ENCODE assay signal across 23 cellular contexts in genomic region chr6:148855744-148856143, GRCh38.
"Had no signal": no experiment of that assay in that cellular context is flagged by ENCODE, and none has a peak within 500 bp of the region (broad histone marks: within the 10 kb centered on the region; RNA-seq: fewer than 3 reads in every experiment).

No MANE protein-coding gene starts in this region.

- ATAC-seq: body of pancreas; heart right ventricle; lower lobe of right lung; naive thymus-derived CD4-positive, alpha-beta T cell; upper lobe of right lung had no signal

- H3K9me3 ChIP-seq: body of pancreas, heart right ventricle, lower lobe of right lung, sigmoid colon, thyroid gland, upper lobe of right lung had no signal

- H3K36me3 ChIP-seq: cardiac muscle cell, heart right ventricle, lower lobe of right lung, sigmoid colon, thyroid gland, upper lobe of right lung, WERI-Rb-1 had no signal

- H3K4me3 Mint-ChIP-seq: activated naive CD4-positive, alpha-beta T cell treated with anti-CD3 and anti-CD28 coated beads, Interleukin-2, amount 50 U/mL, for 24 hours; activated T-helper 1 cell treated with anti-CD3 and anti-CD28 coated beads, Interleukin-12 subunit alpha, Interleukin-12 subunit beta, Interleukin-2, Interleukin-4 antibody, amounts not matched to agents 30 ng/mL and 10 ng/mL and 1 ng/mL, durations not matched to agents 14 hours and 24 hours and 36 hours; naive thymus-derived CD4-positive, alpha-beta T cell; neural crest cell had no signal

- H3K27ac Mint-ChIP-seq: activated naive CD4-positive, alpha-beta T cell treated with anti-CD3 and anti-CD28 coated beads, Interleukin-2, amount 50 U/mL, for 24 hours; activated T-helper 1 cell treated with anti-CD3 and anti-CD28 coated beads, Interleukin-12 subunit alpha, Interleukin-12 subunit beta, Interleukin-2, Interleukin-4 antibody, amounts not matched to agents 30 ng/mL and 10 ng/mL and 1 ng/mL, durations not matched to agents 14 hours and 24 hours and 36 hours; naive thymus-derived CD4-positive, alpha-beta T cell had no signal

- H3K4me2 ChIP-seq: smooth muscle cell had no signal

- H3K27me3 ChIP-seq: body of pancreas, cardiac muscle cell, heart right ventricle, sigmoid colon, thyroid gland, upper lobe of right lung had no signal

- H3K36me3 Mint-ChIP-seq: activated naive CD4-positive, alpha-beta T cell treated with anti-CD3 and anti-CD28 coated beads, Interleukin-2, amount 50 U/mL, for 24 hours; naive thymus-derived CD4-positive, alpha-beta T cell had no signal

- H3K4me1 Mint-ChIP-seq: activated naive CD4-positive, alpha-beta T cell treated with anti-CD3 and anti-CD28 coated beads, Interleukin-2, amount 50 U/mL, for 24 hours had no signal

- H3K27ac ChIP-seq: body of pancreas, cardiac muscle cell, heart right ventricle, lower lobe of right lung, sigmoid colon, thyroid gland, upper lobe of right lung, WERI-Rb-1 had no signal

- H3K4me1 ChIP-seq: heart right ventricle had no signal

- H3K9me3 Mint-ChIP-seq: activated naive CD4-positive, alpha-beta T cell treated with anti-CD3 and anti-CD28 coated beads, Interleukin-2, amount 50 U/mL, for 24 hours; activated T-helper 1 cell treated with anti-CD3 and anti-CD28 coated beads, Interleukin-12 subunit alpha, Interleukin-12 subunit beta, Interleukin-2, Interleukin-4 antibody, amounts not matched to agents 30 ng/mL and 10 ng/mL and 1 ng/mL, durations not matched to agents 14 hours and 24 hours and 36 hours had no signal

- H3K4me3 ChIP-seq: body of pancreas, cardiac muscle cell, heart right ventricle, lower lobe of right lung, sigmoid colon, smooth muscle cell, thyroid gland, upper lobe of right lung had no signal

- DNase-seq: activated CD4-positive, alpha-beta T cell treated with anti-CD3 and anti-CD28 coated beads for 4 hours; activated CD4-positive, alpha-beta T cell treated with anti-CD3 and anti-CD28 coated beads, Interleukin-2, amount 50 U/mL, for 48 hours; activated gamma-delta T cell treated with Interleukin-2 at 50 U/mL for 16 hours; anterior cingulate cortex; body of pancreas; cortex of kidney; heart right ventricle; islet precursor cell; lower lobe of right lung; naive thymus-derived CD4-positive, alpha-beta T cell; retina; sigmoid colon; stimulated activated CD4-positive, alpha-beta T cell treated with anti-CD3 and anti-CD28 coated beads, Interleukin-15, amount 100 ng/mL, for 24 hours; stimulated activated CD8-positive, alpha-beta memory T cell treated with anti-CD3 and anti-CD28 coated beads, Interleukin-4, amount 100 ng/mL, for 48 hours; stimulated activated naive CD4-positive, alpha-beta T cell treated with Interleukin-2 at 50 U/mL for 16 hours; thyroid gland; upper lobe of right lung; WERI-Rb-1 had no signal
